In genomic region chr5:42806701-42807262, GRCh38 we compare ENCODE assay signal across 2 cellular contexts.
TF ChIP-seq lines count a peak whose summit lies in the region.

No MANE protein-coding gene starts in this region.

TF ChIP-seq in HepG2, 621 proteins besides CTCF, POLR2A, EP300 and RAD21 (continues in another document):
- TF ChIP-seq MAF1 (CRISPR knock-in tag; IDR thresholded peaks at IDR 0.05; ENCODE audit: borderline replicate concordance) (no peak), DMTF1 (CRISPR knock-in tag; IDR thresholded peaks at IDR 0.05) (no peak), SRSF4 (IDR thresholded peaks at IDR 0.05; ENCODE audit: low read depth, low read length, poor library complexity, severe bottlenecking) (peak; percentile 87), BRCA1 (CRISPR knock-in tag; IDR thresholded peaks at IDR 0.05) (no peak), ZNF256 (CRISPR knock-in tag; conservative IDR thresholded peaks at IDR 0.05) (no peak), ZNF564 (CRISPR knock-in tag; IDR thresholded peaks at IDR 0.05) (no peak), ZNF333 (CRISPR knock-in tag; IDR thresholded peaks at IDR 0.05; ENCODE audit: borderline replicate concordance) (no peak), STAG1 (CRISPR knock-in tag; IDR thresholded peaks at IDR 0.05) (no peak), NCOA5 (CRISPR knock-in tag; IDR thresholded peaks at IDR 0.05) (no peak), LRRFIP1 (CRISPR knock-in tag; conservative IDR thresholded peaks at IDR 0.05) (no peak), MAX (IDR thresholded peaks at IDR 0.05) (no peak), ZC3H4 (CRISPR knock-in tag; IDR thresholded peaks at IDR 0.05; ENCODE audit: borderline replicate concordance) (no peak), HMGA1 (CRISPR knock-in tag; conservative IDR thresholded peaks at IDR 0.05) (no peak), RELA (CRISPR knock-in tag; IDR thresholded peaks at IDR 0.05) (no peak), TEAD3 (CRISPR knock-in tag; optimal IDR thresholded peaks at IDR 0.05; ENCODE audit: borderline replicate concordance) (no peak), RBFOX2 (IDR thresholded peaks at IDR 0.05; ENCODE audit: low read depth, low read length) (peak; percentile 96), SPEN (CRISPR knock-in tag; IDR thresholded peaks at IDR 0.05; ENCODE audit: low read depth) (no peak), HBP1 (CRISPR knock-in tag; IDR thresholded peaks at IDR 0.05; ENCODE audit: low read depth) (no peak), CREB3 (CRISPR knock-in tag; IDR thresholded peaks at IDR 0.05) (no peak), ZNF577 (CRISPR knock-in tag; IDR thresholded peaks at IDR 0.05; ENCODE audit: borderline replicate concordance, low read depth) (no peak), USF2 (IDR thresholded peaks at IDR 0.05; ENCODE audit: low read depth, low read length) (no peak), USF2 (CRISPR knock-in tag; IDR thresholded peaks at IDR 0.05; ENCODE audit: borderline replicate concordance) (no peak)

TF ChIP-seq in liver, 16 proteins besides CTCF, POLR2A, EP300 and RAD21:
- no peak for TF ChIP-seq TAF1 (conservative IDR thresholded peaks at IDR 0.05)
- TF ChIP-seq HNF4G (IDR thresholded peaks at IDR 0.05), result no peak
- TF ChIP-seq FOXA1 (IDR thresholded peaks at IDR 0.05), result no peak
- no peak for TF ChIP-seq YY1 (IDR thresholded peaks at IDR 0.05)
- no peak for TF ChIP-seq HNF4A (conservative IDR thresholded peaks at IDR 0.05)
- no peak for TF ChIP-seq RXRA (IDR thresholded peaks at IDR 0.05)
- TF ChIP-seq ZBTB33 (IDR thresholded peaks at IDR 0.05), result no peak
- TF ChIP-seq FOXA2 (IDR thresholded peaks at IDR 0.05), result no peak
- TF ChIP-seq SP1 (IDR thresholded peaks at IDR 0.05), result no peak
- no peak for TF ChIP-seq REST (IDR thresholded peaks at IDR 0.05)
- TF ChIP-seq ATF3 (IDR thresholded peaks at IDR 0.05), result no peak
- no peak for TF ChIP-seq JUND (IDR thresholded peaks at IDR 0.05)
- no peak for TF ChIP-seq MAX (IDR thresholded peaks at IDR 0.05)
- no peak for TF ChIP-seq EGR1 (IDR thresholded peaks at IDR 0.05; ENCODE audit: low read depth in 2 of 2)
- TF ChIP-seq GABPA (IDR thresholded peaks at IDR 0.05 in 1 of 2, conservative IDR thresholded peaks at IDR 0.05 in 1 of 2), result no peak
- TF ChIP-seq NR2F2 (IDR thresholded peaks at IDR 0.05), result no peak
